In genomic region chr16:13921328-13921727, GRCh38 we compare ENCODE assay signal across 1 cellular context.
TF ChIP-seq lines count a peak whose summit lies in the region.

No MANE protein-coding gene starts in this region.

TF ChIP-seq in A549, 52 proteins besides CTCF, POLR2A, EP300 and RAD21 (continued from another document):
- TF ChIP-seq, protein P1, sequence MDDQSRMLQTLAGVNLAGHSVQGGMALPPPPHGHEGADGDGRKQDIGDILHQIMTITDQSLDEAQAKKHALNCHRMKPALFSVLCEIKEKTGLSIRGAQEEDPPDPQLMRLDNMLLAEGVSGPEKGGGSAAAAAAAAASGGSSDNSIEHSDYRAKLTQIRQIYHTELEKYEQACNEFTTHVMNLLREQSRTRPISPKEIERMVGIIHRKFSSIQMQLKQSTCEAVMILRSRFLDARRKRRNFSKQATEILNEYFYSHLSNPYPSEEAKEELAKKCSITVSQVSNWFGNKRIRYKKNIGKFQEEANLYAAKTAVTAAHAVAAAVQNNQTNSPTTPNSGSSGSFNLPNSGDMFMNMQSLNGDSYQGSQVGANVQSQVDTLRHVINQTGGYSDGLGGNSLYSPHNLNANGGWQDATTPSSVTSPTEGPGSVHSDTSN (IDR thresholded peaks at IDR 0.05): no peak
- no peak for TF ChIP-seq PHF8 (IDR thresholded peaks at IDR 0.05; ENCODE audit: borderline replicate concordance, low read depth)
TF ChIP-seq in A549: peak in this region for 0.
